13 cellular contexts compared by ENCODE assay signal in the genomic region with DNA sequence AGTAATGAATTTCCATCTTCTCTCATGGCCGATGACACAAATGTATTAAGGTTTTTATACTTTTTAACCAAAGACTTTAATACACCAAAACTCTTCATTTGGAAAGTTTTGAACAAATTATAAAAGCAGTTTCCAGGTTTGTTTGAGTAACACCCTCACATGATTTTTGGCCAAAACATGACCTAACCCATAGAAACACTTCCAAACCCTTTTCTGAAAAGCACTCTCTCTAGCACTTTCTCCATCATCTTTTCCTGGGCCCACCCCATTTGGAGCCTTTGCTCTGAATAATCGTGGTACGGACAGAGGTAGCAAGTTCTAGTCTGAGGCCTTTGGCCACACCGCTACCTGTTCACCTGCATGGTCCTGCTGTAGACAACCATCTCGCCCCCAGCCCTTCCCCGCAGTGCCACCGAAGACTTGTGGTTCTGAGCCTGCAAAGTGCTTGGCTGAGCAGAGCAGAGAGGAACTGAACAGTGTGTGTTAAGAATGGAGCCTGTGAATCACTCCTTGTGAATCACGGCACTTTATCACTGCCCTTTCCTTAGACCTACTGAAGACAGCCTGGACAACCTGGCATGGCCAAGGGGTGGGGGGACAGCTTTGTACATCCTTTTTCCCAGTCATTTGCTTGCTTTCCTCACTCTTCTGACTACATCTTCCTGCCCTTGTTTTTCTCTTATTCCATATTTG.
DNase-seq lines count a peak whose midpoint lies in the region; ATAC-seq and TF ChIP-seq lines count a peak whose summit lies in the region.
"Had no signal": no experiment of that assay in that cellular context is flagged by ENCODE, and none has a peak within 500 bp of the region (broad histone marks: within the 10 kb centered on the region; RNA-seq: fewer than 3 reads in every experiment).

No MANE protein-coding gene starts in this region.

- H3K79me2 ChIP-seq in ACC112 (ENCODE audit: control insufficient read depth, insufficient read depth, low read length, unreplicated experiment) = no peaks in the 10 kb centered on the region
- H3K79me2 ChIP-seq in GM23248 (ENCODE audit: insufficient read depth) = no peaks in the 10 kb centered on the region

- H3K4me3 ChIP-seq in ACC112 (ENCODE audit: low read depth, low read length) = no peak overlapping the region
- H3K4me3 ChIP-seq in GM23248 = peak overlapping the region; percentile 40
- no peak overlapping the region for H3K4me3 ChIP-seq in astrocyte of the spinal cord (ENCODE audit: low read depth, low read length)
- H3K4me3 ChIP-seq in left lung = no peak overlapping the region
- no peak overlapping the region for H3K4me3 ChIP-seq in CD4-positive, alpha-beta memory T cell (ENCODE audit: low read length in 2 of 2)
- no peak overlapping the region for H3K4me3 ChIP-seq in CD8-positive, alpha-beta memory T cell (ENCODE audit: low read length)

- CTCF ChIA-PET in CD4-positive, alpha-beta memory T cell (lab: Charles Lee; ENCODE audit: partially characterized antibody) = no interaction called here
- CTCF ChIA-PET in CD8-positive, alpha-beta memory T cell (lab: Charles Lee) = no interaction called here

- H3K9me3 ChIP-seq in GM23248 (ENCODE audit: low read depth) = no peaks in the 10 kb centered on the region
- H3K9me3 ChIP-seq in left lung = no peaks in the 10 kb centered on the region
- no peaks in the 10 kb centered on the region for H3K9me3 ChIP-seq in CD4-positive, alpha-beta memory T cell (ENCODE audit: control insufficient read depth in 1 of 2, low read length in 2 of 2)
- H3K9me3 ChIP-seq in CD8-positive, alpha-beta memory T cell (ENCODE audit: low read length) = no peaks in the 10 kb centered on the region

- no peaks in the 10 kb centered on the region for H3K27me3 Mint-ChIP-seq in CD4-positive, alpha-beta memory T cell
- peaks cover 0 to 2% of the 10 kb centered on the region in 2 donors for H3K27me3 Mint-ChIP-seq in CD8-positive, alpha-beta memory T cell

- TF ChIP-seq CTCF in astrocyte of the spinal cord (IDR thresholded peaks at IDR 0.05; ENCODE audit: low read depth, low read length) = no peak
- TF ChIP-seq CTCF in left lung (IDR thresholded peaks at IDR 0.05) = no peak

- peak overlapping the region; percentile 75 for H3K4me2 ChIP-seq in GM23248 (ENCODE audit: unreplicated experiment)

- H3K27me3 ChIP-seq in ACC112 (ENCODE audit: insufficient read depth, low read length) = no peaks in the 10 kb centered on the region
- H3K27me3 ChIP-seq in GM23248 (replicated peaks; ENCODE audit: insufficient read depth) = no peaks in the 10 kb centered on the region
- no peaks in the 10 kb centered on the region for H3K27me3 ChIP-seq in left lung
- H3K27me3 ChIP-seq in CD4-positive, alpha-beta memory T cell (ENCODE audit: insufficient read depth, low read length) = no peaks in the 10 kb centered on the region
- no peaks in the 10 kb centered on the region for H3K27me3 ChIP-seq in CD8-positive, alpha-beta memory T cell (ENCODE audit: insufficient read depth, low read length, poor library complexity, severe bottlenecking)

- peaks cover 29% of the 10 kb centered on the region for H3K4me1 ChIP-seq in ACC112 (ENCODE audit: control insufficient read depth, insufficient read depth, low read length, unreplicated experiment)
- peaks cover 58% of the 10 kb centered on the region for H3K4me1 ChIP-seq in GM23248 (ENCODE audit: insufficient read depth)
- no peaks in the 10 kb centered on the region for H3K4me1 ChIP-seq in left lung
- no peaks in the 10 kb centered on the region for H3K4me1 ChIP-seq in CD4-positive, alpha-beta memory T cell (ENCODE audit: insufficient read depth, low read length)
- H3K4me1 ChIP-seq in CD8-positive, alpha-beta memory T cell (ENCODE audit: insufficient read depth, low read length) = no peaks in the 10 kb centered on the region

- H3K4me1 Mint-ChIP-seq in CD4-positive, alpha-beta memory T cell = peaks cover 0 to 7% (median 3%) of the 10 kb centered on the region in 4 donors
- peaks cover 0 to 18% (median 17%) of the 10 kb centered on the region in 3 donors for H3K4me1 Mint-ChIP-seq in CD8-positive, alpha-beta memory T cell

- no peak overlapping the region for H2AFZ ChIP-seq in ACC112 (ENCODE audit: low read length, unreplicated experiment)
- 0 out of 2 replicates have a peak overlapping the region, but pooled peaks have one; percentile 27 for H2AFZ ChIP-seq in GM23248

- ATAC-seq in left lung (peak; percentile 56), HG02763 (IDR thresholded peaks at IDR 0.05; ENCODE audit: unreplicated experiment) (no peak), HG02938 (IDR thresholded peaks at IDR 0.05; ENCODE audit: unreplicated experiment) (no peak)

- peaks cover 54% of the 10 kb centered on the region for H3F3A ChIP-seq in GM23248 (ENCODE audit: insufficient read depth)

- intact Hi-C loops in left lung (cut with DNase I) = no loop called here
- intact Hi-C loops in CD4-positive, alpha-beta memory T cell (cut with micrococcal nuclease) = no loop called here

- H3K4me3 Mint-ChIP-seq in CD4-positive, alpha-beta memory T cell = no peak overlapping the region
- H3K4me3 Mint-ChIP-seq in CD8-positive, alpha-beta memory T cell = no peak overlapping the region

- peak overlapping the region in 2 of 7 donors; percentile 44 to 77 for H3K27ac Mint-ChIP-seq in CD4-positive, alpha-beta memory T cell
- H3K27ac Mint-ChIP-seq in CD8-positive, alpha-beta memory T cell = peak overlapping the region in 1 of 8 donors; percentile 81

- POLR2A ChIA-PET in CD4-positive, alpha-beta memory T cell (lab: Charles Lee; ENCODE audit: partially characterized antibody) = no interaction called here
- POLR2A ChIA-PET in CD8-positive, alpha-beta memory T cell (lab: Charles Lee) = no interaction called here

- in situ Hi-C loops in GM23248 (cut with MboI) = no loop called here
- in situ Hi-C loops in astrocyte of the spinal cord (cut with HindIII; ENCODE audit: low sequenced_read_pairs) = no loop called here

- peak; percentile 91 for DNase-seq in GM23248
- DNase-seq in astrocyte of the spinal cord (ENCODE audit: low read depth, low spot score) = peak; percentile 65
- DNase-seq in left lung = no peak
- DNase-seq in CD4-positive, alpha-beta memory T cell = no peak
- no peak for DNase-seq in CD8-positive, alpha-beta memory T cell
- DNase-seq: activated CD4-positive, CD25-positive, alpha-beta regulatory T cell treated with anti-CD3 and anti-CD28 coated beads, Interleukin-2, amount 50 U/mL, for 72 hours; C1 segment of cervical spinal cord; caudate nucleus; stimulated activated CD4-positive, alpha-beta T cell treated with anti-CD3 and anti-CD28 coated beads, Interleukin-4, amount 100 ng/mL, for 1 hour; stimulated activated naive CD4-positive, alpha-beta T cell treated with Interleukin-2 at 50 U/mL for 16 hours had no signal

- no peaks in the 10 kb centered on the region for H3K9me3 Mint-ChIP-seq in CD4-positive, alpha-beta memory T cell
- no peaks in the 10 kb centered on the region for H3K9me3 Mint-ChIP-seq in CD8-positive, alpha-beta memory T cell

- peak overlapping the region; percentile 70 for H3K9ac ChIP-seq in GM23248

- WGBS in GM23248 (ENCODE audit: low coverage in 1 of 2, low lambda C conversion rate in 2 of 2, missing lambda C conversion rate in 2 of 2), 2 experiments = 8 to 9% methylated on average over 8 of the region's 8 CpGs

- H3K9me2 ChIP-seq in GM23248 (ENCODE audit: insufficient read depth) = no peaks in the 10 kb centered on the region

- no peaks in the 10 kb centered on the region for H4K20me1 ChIP-seq in GM23248 (ENCODE audit: insufficient read depth)

- H3K27ac ChIP-seq in ACC112 (ENCODE audit: low read depth, low read length) = peak overlapping the region; percentile 73
- peak overlapping the region; percentile 91 for H3K27ac ChIP-seq in GM23248
- no peak overlapping the region for H3K27ac ChIP-seq in left lung
- H3K27ac ChIP-seq in CD4-positive, alpha-beta memory T cell (ENCODE audit: low read depth, low read length) = no peak overlapping the region
- H3K27ac ChIP-seq in CD8-positive, alpha-beta memory T cell (ENCODE audit: low read depth, low read length) = no peak overlapping the region

- peaks cover 31 to 50% of the 10 kb centered on the region in 2 donors for H3K36me3 Mint-ChIP-seq in CD4-positive, alpha-beta memory T cell
- peaks cover 23 to 36% (median 35%) of the 10 kb centered on the region in 3 donors for H3K36me3 Mint-ChIP-seq in CD8-positive, alpha-beta memory T cell

- H3K36me3 ChIP-seq in ACC112 (ENCODE audit: insufficient read depth, low read length) = 0 out of 2 replicates have a peak, but pooled peaks cover 3% of the 10 kb centered on the region
- H3K36me3 ChIP-seq in GM23248 (ENCODE audit: low read depth) = no peaks in the 10 kb centered on the region
- H3K36me3 ChIP-seq in left lung = peaks cover 0 to 38% of the 10 kb centered on the region in 2 donors
- H3K36me3 ChIP-seq in CD4-positive, alpha-beta memory T cell (ENCODE audit: insufficient read depth, low read length) = peaks cover 4% of the 10 kb centered on the region
- H3K36me3 ChIP-seq in CD8-positive, alpha-beta memory T cell (ENCODE audit: insufficient read depth, low read length) = no peaks in the 10 kb centered on the region

Comparison
In these comparisons a context has a peak if more than half of its experiments do, and no peak if none do; other contexts are left out.
1. H3K27ac ChIP-seq: peak in ACC112 (single experiment) and GM23248 (single experiment); none in left lung (0 of 2), CD4-positive, alpha-beta memory T cell (single experiment) and CD8-positive, alpha-beta memory T cell (single experiment).
2. DNase-seq: peak in GM23248 (single experiment) and astrocyte of the spinal cord (single experiment); none in left lung (0 of 2), CD4-positive, alpha-beta memory T cell (0 of 5) and CD8-positive, alpha-beta memory T cell (0 of 5).